In the genomic region with DNA sequence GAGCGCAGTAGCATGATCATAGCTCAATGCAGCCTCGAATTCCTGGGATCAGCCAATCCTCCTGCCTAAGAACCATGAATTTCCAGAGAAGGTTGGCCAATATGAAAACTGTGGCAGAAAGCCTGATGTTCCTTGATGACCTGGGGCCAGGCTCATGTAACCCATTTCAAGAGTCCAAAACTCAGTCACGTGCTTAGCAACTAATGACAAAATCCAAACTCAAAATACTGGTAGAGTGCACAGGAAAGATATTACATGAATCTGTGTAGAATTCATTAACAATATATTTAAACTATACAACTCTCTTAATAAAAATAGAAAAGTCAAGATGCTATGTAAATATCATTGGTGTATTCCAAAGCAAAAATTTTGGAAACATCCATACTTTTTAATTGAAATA, we compare ENCODE assay signal across 11 cellular contexts.
"Had no signal": no experiment of that assay in that cellular context is flagged by ENCODE, and none has a peak within 500 bp of the region (broad histone marks: within the 10 kb centered on the region; RNA-seq: fewer than 3 reads in every experiment).

No MANE protein-coding gene starts in this region.

- H3K9me3 ChIP-seq: HAP-1 had no signal

- H3K4me2 ChIP-seq: GM23338 had no signal

- H3K4me3 ChIP-seq: GM23248, GM23338, HAP-1 had no signal

- H3K27ac ChIP-seq: GM23248 had no signal

- H2AFZ ChIP-seq: GM23248, GM23338 had no signal

- H3K36me3 ChIP-seq: HAP-1 had no signal

- H3K9ac ChIP-seq: GM23248 had no signal

- H3K4me1 ChIP-seq: HAP-1 had no signal

- ATAC-seq: GM23338, HCT116 had no signal

- FAIRE-seq: H1, H54 had no signal

- DNase-seq: GM23248, GOT3, H7, H9, HCEC 1CT, HFFc6 had no signal
